In the genomic region with DNA sequence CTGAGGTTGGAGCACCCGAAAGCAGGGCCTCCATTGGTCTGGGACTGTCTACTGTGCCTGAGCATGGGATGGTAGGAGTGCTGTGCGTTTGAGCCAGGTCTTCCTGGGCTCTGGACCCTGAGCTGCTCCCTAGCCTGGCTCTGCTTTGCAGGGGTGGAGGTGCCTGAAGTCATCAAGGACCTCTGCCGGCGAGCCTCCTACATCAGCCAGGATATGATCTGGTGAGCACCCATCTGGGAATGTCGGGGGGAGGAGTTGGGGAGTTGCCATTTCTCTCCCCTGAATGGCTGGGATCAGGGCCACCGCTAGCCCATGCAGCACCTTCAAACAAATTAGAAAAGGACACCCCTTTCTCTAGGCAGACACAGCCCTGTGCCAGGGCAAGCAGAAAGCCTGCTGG, we compare ENCODE assay signal across 25 cellular contexts. TPM values are rescaled to one million over a fixed set of nuclear protein-coding genes. Genes with fewer than 3 reads are reported as not detected.
"Had no signal": no experiment of that assay in that cellular context is flagged by ENCODE, and none has a peak within 500 bp of the region (broad histone marks: within the 10 kb centered on the region; RNA-seq: fewer than 3 reads in every experiment).

No MANE protein-coding gene starts in this region.

- ATAC-seq: effector memory CD8-positive, alpha-beta T cell; gastrocnemius medialis; left lobe of liver; mucosa of descending colon; naive thymus-derived CD8-positive, alpha-beta T cell had no signal

- FAIRE-seq: islet of Langerhans had no signal

- H3K4me1 ChIP-seq: esophagus muscularis mucosa, gastrocnemius medialis, heart right ventricle, right atrium auricular region, sigmoid colon, transverse colon had no signal

- H3K9me3 Mint-ChIP-seq: effector memory CD8-positive, alpha-beta T cell; naive thymus-derived CD8-positive, alpha-beta T cell had no signal

- H3K27ac Mint-ChIP-seq: effector memory CD8-positive, alpha-beta T cell had no signal

- DNase-seq: effector memory CD8-positive, alpha-beta T cell; gastrocnemius medialis; heart right ventricle; hypothalamus; mucosa of descending colon; naive thymus-derived CD8-positive, alpha-beta T cell; ovary; sigmoid colon; stimulated activated CD4-positive, alpha-beta T cell treated with anti-CD3 and anti-CD28 coated beads, Interleukin-2, amount 100 ng/mL, for 24 hours; stimulated activated CD4-positive, alpha-beta T cell treated with anti-CD3 and anti-CD28 coated beads, Interleukin-4, amount 100 ng/mL, for 4 hours; stimulated activated naive CD4-positive, alpha-beta T cell; stomach; substantia nigra; transverse colon had no signal

- H3K4me3 ChIP-seq: esophagus muscularis mucosa, gastrocnemius medialis, heart right ventricle, mucosa of descending colon, ovary, right atrium auricular region, sigmoid colon, skin epidermis, stomach, thoracic aorta, transverse colon had no signal

- H3K27ac ChIP-seq: epithelial cell of prostate, esophagus muscularis mucosa, gastrocnemius medialis, heart right ventricle, ovary, right atrium auricular region, sigmoid colon, skin epidermis, stomach, thoracic aorta, transverse colon had no signal

- H3K9me3 ChIP-seq: esophagus muscularis mucosa, gastrocnemius medialis, heart right ventricle, mucosa of descending colon, ovary, right atrium auricular region, sigmoid colon, stomach, thoracic aorta, transverse colon had no signal

- H3K4me3 Mint-ChIP-seq: effector memory CD8-positive, alpha-beta T cell; naive thymus-derived CD8-positive, alpha-beta T cell had no signal

- H3K36me3 ChIP-seq: gastrocnemius medialis, ovary, right atrium auricular region, thoracic aorta, transverse colon had no signal

RNA-seq across cellular contexts. Expression of a gene that starts 20.7 kb away (rescaled TPM):
- total RNA-seq: fibroblast of villous mesenchyme; naive thymus-derived CD8-positive, alpha-beta T cell had no signal
- polyA plus RNA-seq: neural cell had no signal

RNA-seq across cellular contexts. Expression of a gene that starts 20.8 kb away (rescaled TPM):
- total RNA-seq: fibroblast of villous mesenchyme, gastrocnemius medialis, left lobe of liver had no signal
- polyA plus RNA-seq: neural cell had no signal

RNA-seq across cellular contexts. Expression of a gene that starts 36.4 kb away (rescaled TPM):
- total RNA-seq: fibroblast of villous mesenchyme; gastrocnemius medialis; heart right ventricle; left lobe of liver; lower leg skin; naive thymus-derived CD8-positive, alpha-beta T cell; posterior vena cava; right atrium auricular region; thoracic aorta had no signal
- polyA plus RNA-seq: heart right ventricle; naive thymus-derived CD8-positive, alpha-beta T cell; neural cell had no signal

RNA-seq across cellular contexts. Expression of a gene that starts 36.5 kb away (rescaled TPM):
- total RNA-seq: fibroblast of villous mesenchyme; gastrocnemius medialis; naive thymus-derived CD8-positive, alpha-beta T cell had no signal
- polyA plus RNA-seq: naive thymus-derived CD8-positive, alpha-beta T cell; neural cell had no signal
